ENCODE assay signal across 18 cellular contexts in genomic region chr10:129881641-129882040, GRCh38.
DNase-seq lines count a peak whose midpoint lies in the region; TF ChIP-seq lines count a peak whose summit lies in the region.
"Had no signal": no experiment of that assay in that cellular context is flagged by ENCODE, and none has a peak within 500 bp of the region (broad histone marks: within the 10 kb centered on the region; RNA-seq: fewer than 3 reads in every experiment).

No MANE protein-coding gene starts in this region.

- H3K27me3 Mint-ChIP-seq in glutamatergic neuron (ENCODE audit: unreplicated experiment) (peaks cover 61% of the 10 kb centered on the region), CD14-positive monocyte (ENCODE audit: low read depth in 3 of 3) (peaks cover 0 to 3% (median 2%) of the 10 kb centered on the region in 3 donors)

- H3K27ac ChIP-seq in brain microvascular endothelial cell (no peak overlapping the region), ascending aorta (no peak overlapping the region)

- H3K4me3 ChIP-seq in brain microvascular endothelial cell (ENCODE audit: low read depth, low read length) (no peak overlapping the region), ascending aorta (no peak overlapping the region)

- H3K36me3 Mint-ChIP-seq in glutamatergic neuron (ENCODE audit: unreplicated experiment) (peaks cover 5% of the 10 kb centered on the region), CD14-positive monocyte (no peaks in the 10 kb centered on the region)
- H3K36me3 Mint-ChIP-seq: CD8-positive, alpha-beta memory T cell had no signal

- no peaks in the 10 kb centered on the region for H3K4me1 ChIP-seq in ascending aorta

- no peaks in the 10 kb centered on the region for H3K9me3 ChIP-seq in ascending aorta

- peak; percentile 26 for DNase-seq in NCI-H2171 treated with DMSO at 0.1 percent for 48 hours (lab: John Stamatoyannopoulos, UW)
- DNase-seq in NCI-H2171 (lab: John Stamatoyannopoulos, UW): no peak
- DNase-seq in MV-4-11 (lab: John Stamatoyannopoulos, UW): peak; percentile 65
- DNase-seq in glutamatergic neuron: no peak
- no peak for DNase-seq in CD14-positive monocyte (ENCODE audit: low spot score)
- DNase-seq in brain microvascular endothelial cell: no peak
- no peak for DNase-seq in ascending aorta (ENCODE audit: low spot score in 2 of 2)
- DNase-seq: 8988T; C1 segment of cervical spinal cord; CD8-positive, alpha-beta memory T cell; DMS79; GOT3; HCEC 1CT; KBM-7; NCI-H1048; NCI-H187; OCI-M1; Right ventricle myocardium superior had no signal

- intact Hi-C loops in CD14-positive monocyte (cut with micrococcal nuclease): no loop called here
- intact Hi-C loops in ascending aorta (cut with DNase I): no loop called here

- TF ChIP-seq CTCF in glutamatergic neuron (IDR thresholded peaks at IDR 0.05; ENCODE audit: partially characterized antibody, unreplicated experiment) (no peak), CD14-positive monocyte (IDR thresholded peaks at IDR 0.05) (no peak), brain microvascular endothelial cell (IDR thresholded peaks at IDR 0.05; ENCODE audit: low read depth, low read length, missing control alignments) (no peak), ascending aorta (IDR thresholded peaks at IDR 0.05) (no peak)

- H3K36me3 ChIP-seq in brain microvascular endothelial cell (replicated peaks): no peaks in the 10 kb centered on the region
- no peaks in the 10 kb centered on the region for H3K36me3 ChIP-seq in ascending aorta

- in situ Hi-C loops in brain microvascular endothelial cell (cut with HindIII; ENCODE audit: low pct_ligation_motif_present, low sequenced_read_pairs): no loop called here

- H3K9me3 Mint-ChIP-seq in glutamatergic neuron (ENCODE audit: unreplicated experiment): peaks cover 76% of the 10 kb centered on the region
- no peaks in the 10 kb centered on the region for H3K9me3 Mint-ChIP-seq in CD14-positive monocyte
- H3K9me3 Mint-ChIP-seq: CD8-positive, alpha-beta memory T cell had no signal

- peak overlapping the region; percentile 95 for H3K27ac Mint-ChIP-seq in glutamatergic neuron (ENCODE audit: unreplicated experiment)
- no peak overlapping the region for H3K27ac Mint-ChIP-seq in CD14-positive monocyte
- H3K27ac Mint-ChIP-seq: CD8-positive, alpha-beta memory T cell had no signal

- H3K27me3 ChIP-seq in brain microvascular endothelial cell (replicated peaks) (no peaks in the 10 kb centered on the region), ascending aorta (no peaks in the 10 kb centered on the region)

- H3K4me3 Mint-ChIP-seq in glutamatergic neuron (ENCODE audit: unreplicated experiment) (peak overlapping the region; percentile 75), CD14-positive monocyte (no peak overlapping the region)
- H3K4me3 Mint-ChIP-seq: CD8-positive, alpha-beta memory T cell had no signal

- peaks cover 83% of the 10 kb centered on the region for H3K4me1 Mint-ChIP-seq in glutamatergic neuron (ENCODE audit: low read depth, unreplicated experiment)
- H3K4me1 Mint-ChIP-seq in CD14-positive monocyte: peaks cover 15% of the 10 kb centered on the region
- H3K4me1 Mint-ChIP-seq: CD8-positive, alpha-beta memory T cell had no signal

Comparison
In these comparisons a context has a peak if more than half of its experiments do, and no peak if none do; other contexts are left out.
1. DNase-seq: peak in NCI-H2171 treated with DMSO at 0.1 percent for 48 hours (single experiment) and MV-4-11 (single experiment); none in NCI-H2171 (single experiment), glutamatergic neuron (single experiment), CD14-positive monocyte (single experiment), brain microvascular endothelial cell (single experiment) and ascending aorta (0 of 2).